Comparison of ENCODE assay signal across 24 cellular contexts in genomic region chr14:102758087-102758486, GRCh38.
"Had no signal": no experiment of that assay in that cellular context is flagged by ENCODE, and none has a peak within 500 bp of the region (broad histone marks: within the 10 kb centered on the region; RNA-seq: fewer than 3 reads in every experiment).

No MANE protein-coding gene starts in this region.

- H3K36me3 ChIP-seq: left ventricle myocardium inferior, lower lobe of right lung, prostate gland, spleen, tibial nerve, upper lobe of right lung had no signal

- H3K27me3 ChIP-seq: hepatocyte, spleen, testis had no signal

- ATAC-seq: left cardiac atrium; lower lobe of right lung; sciatic nerve; stimulated activated naive B cell treated with anti-CD40 and anti-IgM and Interleukin-4, amounts not matched to agents 10 μg/mL and 1 μg/mL and 100 μg/mL, for 72 hours; stimulated activated naive CD8-positive, alpha-beta T cell treated with anti-CD3 and anti-CD28 coated beads, Interleukin-15, amount 100 ng/mL, for 72 hours; upper lobe of right lung had no signal

- H3K4me1 ChIP-seq: lower lobe of right lung, parathyroid adenoma, prostate gland, testis, tibial nerve, upper lobe of right lung had no signal

- H2AFZ ChIP-seq: hepatocyte, parathyroid adenoma had no signal

- H3K79me2 ChIP-seq: hepatocyte, parathyroid adenoma had no signal

- H3K4me2 ChIP-seq: hepatocyte had no signal

- H3K9me3 ChIP-seq: left ventricle myocardium inferior, lower lobe of right lung, prostate gland, spleen, testis, tibial nerve, upper lobe of right lung had no signal

- DNase-seq: effector CD8-positive, alpha-beta T cell; foreskin melanocyte; head of caudate nucleus; kidney; left cardiac atrium; left ventricle myocardium inferior; lower lobe of right lung; mesenchymal stem cell; midbrain; naive B cell; spleen; stimulated activated CD4-positive, alpha-beta T cell treated with anti-CD3 and anti-CD28 coated beads, Interleukin-15, amount 100 ng/mL, for 24 hours; stimulated activated CD4-positive, alpha-beta T cell treated with anti-CD3 and anti-CD28 coated beads, Interleukin-1b, Interleukin-23, amount 100 ng/mL, for 48 hours; stimulated activated CD4-positive, alpha-beta T cell treated with anti-CD3 and anti-CD28 coated beads, Interleukin-4, amount 100 ng/mL, for 24 hours; stimulated activated naive B cell treated with anti-CD40 and anti-IgM and Interleukin-4, amounts not matched to agents 10 μg/mL and 1 μg/mL and 100 μg/mL, for 72 hours; stimulated activated naive CD8-positive, alpha-beta T cell treated with anti-CD3 and anti-CD28 coated beads, Interleukin-15, amount 100 ng/mL, for 72 hours; testis; upper lobe of right lung had no signal

- H3K27ac ChIP-seq: coronary artery, hepatocyte, left ventricle myocardium inferior, lower lobe of right lung, parathyroid adenoma, prostate gland, spleen, testis, tibial nerve, upper lobe of right lung had no signal

- H3K9ac ChIP-seq: parathyroid adenoma had no signal

- H3K4me3 ChIP-seq: coronary artery, hepatocyte, left ventricle myocardium inferior, lower lobe of right lung, prostate gland, spleen, tibial nerve, upper lobe of right lung had no signal
